ENCODE assay signal across 18 cellular contexts in genomic region chr20:45997187-45997586, GRCh38. TPM values are rescaled to one million over a fixed set of nuclear protein-coding genes. Genes with fewer than 3 reads are reported as not detected.
"Had no signal": no experiment of that assay in that cellular context is flagged by ENCODE, and none has a peak within 500 bp of the region (broad histone marks: within the 10 kb centered on the region; RNA-seq: fewer than 3 reads in every experiment).

No MANE protein-coding gene starts in this region.

- H3K4me2 ChIP-seq: smooth muscle cell had no signal

- H3K9me3 ChIP-seq: esophagus muscularis mucosa, right atrium auricular region had no signal

- H3K4me3 Mint-ChIP-seq: activated naive CD8-positive, alpha-beta T cell treated with anti-CD3 and anti-CD28 coated beads, Interleukin-2, amount 10 ng/mL, durations not matched to agents 7 days and 5 days; activated T-cell treated with anti-CD3 and anti-CD28 coated beads, Interleukin-2, amount 50 U/mL, for 4 hours; type B pancreatic cell had no signal

- H3K27ac ChIP-seq: dorsolateral prefrontal cortex, esophagus muscularis mucosa, right atrium auricular region had no signal

- DNase-seq: activated CD4-positive, alpha-beta T cell treated with anti-CD3 and anti-CD28 coated beads, Interleukin-2, amount 50 U/mL, for 1 hour; activated gamma-delta T cell treated with Interleukin-2 at 50 U/mL for 16 hours; activated naive CD8-positive, alpha-beta T cell treated with anti-CD3 and anti-CD28 coated beads, Interleukin-2, amount 10 ng/mL, durations not matched to agents 7 days and 5 days; activated T-cell treated with anti-CD3 and anti-CD28 coated beads, Interleukin-2, amount 50 U/mL, for 4 hours; anterior cingulate cortex; dorsolateral prefrontal cortex; glutamatergic neuron; left colon; naive B cell; nucleus accumbens; substantia nigra had no signal

- H3K27ac Mint-ChIP-seq: activated naive CD8-positive, alpha-beta T cell treated with anti-CD3 and anti-CD28 coated beads, Interleukin-2, amount 10 ng/mL, durations not matched to agents 7 days and 5 days; type B pancreatic cell had no signal

- H3K4me3 ChIP-seq: dorsolateral prefrontal cortex, esophagus muscularis mucosa, lung, right atrium auricular region, smooth muscle cell had no signal

- H3K9me3 Mint-ChIP-seq: activated naive CD8-positive, alpha-beta T cell treated with anti-CD3 and anti-CD28 coated beads, Interleukin-2, amount 10 ng/mL, durations not matched to agents 7 days and 5 days; activated T-cell treated with anti-CD3 and anti-CD28 coated beads, Interleukin-2, amount 50 U/mL, for 4 hours; naive B cell; type B pancreatic cell had no signal

- H3K36me3 ChIP-seq: esophagus muscularis mucosa, right atrium auricular region had no signal

- H3K27me3 ChIP-seq: right atrium auricular region had no signal

- ATAC-seq: activated T-cell treated with anti-CD3 and anti-CD28 coated beads, Interleukin-2, amount 50 U/mL, for 4 hours; left colon had no signal

- H3K36me3 Mint-ChIP-seq: activated naive CD8-positive, alpha-beta T cell treated with anti-CD3 and anti-CD28 coated beads, Interleukin-2, amount 10 ng/mL, durations not matched to agents 7 days and 5 days; naive B cell; type B pancreatic cell had no signal

RNA-seq across cellular contexts. Expression of gene MMP9, which starts 11.5 kb away (rescaled TPM):
- total RNA-seq: cerebellum, fibroblast of villous mesenchyme had no signal

RNA-seq across cellular contexts. Expression of gene SLC12A5, which starts 31.8 kb away (rescaled TPM):
- total RNA-seq: activated T-cell treated with anti-CD3 and anti-CD28 coated beads, Interleukin-2, amount 50 U/mL, for 4 hours; right atrium auricular region had no signal
- polyA plus RNA-seq: lung had no signal
